ENCODE assay signal across 8 cellular contexts in genomic region chr12:68237068-68237467, GRCh38. TPM values are rescaled to one million over a fixed set of nuclear protein-coding genes. Genes with fewer than 3 reads are reported as not detected.
DNase-seq lines count a peak whose midpoint lies in the region; ATAC-seq and TF ChIP-seq lines count a peak whose summit lies in the region.

No MANE protein-coding gene starts in this region.

- peaks cover 23 to 32% of the 10 kb centered on the region in 2 donors for H3K4me1 ChIP-seq in naive thymus-derived CD4-positive, alpha-beta T cell (ENCODE audit: control insufficient read depth in 2 of 2, insufficient read depth in 2 of 2, low read length in 2 of 2)

- H3K27ac ChIP-seq in angular gyrus (ENCODE audit: low read depth, low read length): peak overlapping the region; percentile 14
- H3K27ac ChIP-seq in naive thymus-derived CD4-positive, alpha-beta T cell (ENCODE audit: low read depth, low read length): peak overlapping the region; percentile 67

- intact Hi-C loops in CD14-positive monocyte (cut with micrococcal nuclease): no loop called here
- intact Hi-C loops in naive thymus-derived CD4-positive, alpha-beta T cell (cut with micrococcal nuclease): loop anchor here (5.0 to 10.0 kb wide), 2 partner anchors 508 to 570 kb away; partner anchors contain the start of genes MDM2 (in 1 of the 2) and SLC35E3 (in 1 of the 2)

- peak overlapping the region; percentile 82 to 91 (median 89) for H3K27ac Mint-ChIP-seq in CD14-positive monocyte
- H3K27ac Mint-ChIP-seq in naive thymus-derived CD4-positive, alpha-beta T cell: peak overlapping the region; percentile 88 to 99 (median 96)

- POLR2A ChIA-PET in naive thymus-derived CD4-positive, alpha-beta T cell (lab: Charles Lee): interaction anchor here (1.2 to 1.8 kb wide), 4 partner anchors 9 to 78 kb away, joined by 3 to 4 read pairs (median 3); no protein-coding TSS in a partner anchor

- ATAC-seq in naive thymus-derived CD4-positive, alpha-beta T cell: no peak

- H3K4me3 Mint-ChIP-seq in CD14-positive monocyte: peak overlapping the region; percentile 91 to 98
- H3K4me3 Mint-ChIP-seq in naive thymus-derived CD4-positive, alpha-beta T cell: peak overlapping the region; percentile 82 to 97 (median 94)

- in situ Hi-C loops in KBM-7 (cut with MboI; ENCODE audit: low pct_unique_long_range_greater_than_20kb, low sequenced_read_pairs) (no loop called here), GM13976 (cut with MboI; ENCODE audit: low sequenced_read_pairs, unreplicated experiment) (loop anchor here (5.0 kb wide), 1 partner anchor 75 kb away; no protein-coding TSS in a partner anchor)

- DNase-seq in CD14-positive monocyte (ENCODE audit: low spot score) (no peak), KBM-7 (peak; percentile 8), GM13976 (ENCODE audit: low spot score) (no peak), amygdala (lab: John Stamatoyannopoulos, UW) (no peak), dedifferentiated amniotic fluid mesenchymal stem cell (ENCODE audit: extremely low spot score) (no peak)
- DNase-seq in naive thymus-derived CD4-positive, alpha-beta T cell: no peak
- DNase-seq in activated effector memory CD4-positive, alpha-beta T cell treated with Interleukin-2 at 50 U/mL for 16 hours: no peak

- no peaks in the 10 kb centered on the region for H3K27me3 ChIP-seq in naive thymus-derived CD4-positive, alpha-beta T cell (ENCODE audit: control insufficient read depth in 2 of 2, insufficient read depth in 2 of 2, low read length in 2 of 2)

- TF ChIP-seq CTCF in CD14-positive monocyte (IDR thresholded peaks at IDR 0.05) (no peak), GM13976 (IDR thresholded peaks at IDR 0.05; ENCODE audit: borderline replicate concordance, control extremely low read depth, extremely low read depth, insufficient read depth, missing control alignments) (no peak)

- H3K4me3 ChIP-seq in naive thymus-derived CD4-positive, alpha-beta T cell (ENCODE audit: low read length): peak overlapping the region; percentile 64

- H3K9me3 Mint-ChIP-seq in CD14-positive monocyte: no peaks in the 10 kb centered on the region
- peaks cover 0 to 5% (median 0%) of the 10 kb centered on the region in 11 donors for H3K9me3 Mint-ChIP-seq in naive thymus-derived CD4-positive, alpha-beta T cell

- H3K36me3 Mint-ChIP-seq in CD14-positive monocyte: no peaks in the 10 kb centered on the region
- peaks cover 0 to 16% (median 4%) of the 10 kb centered on the region in 5 donors for H3K36me3 Mint-ChIP-seq in naive thymus-derived CD4-positive, alpha-beta T cell

- H3K9me3 ChIP-seq in naive thymus-derived CD4-positive, alpha-beta T cell (ENCODE audit: control insufficient read depth in 2 of 3, low read length in 3 of 3): no peaks in the 10 kb centered on the region

- CTCF ChIA-PET in naive thymus-derived CD4-positive, alpha-beta T cell (lab: Charles Lee): interaction anchor here (1.4 kb wide), 1 partner anchor 83 kb away, joined by 4 read pairs; no protein-coding TSS in a partner anchor

- peaks cover 0 to 2% (median 0%) of the 10 kb centered on the region in 3 donors for H3K27me3 Mint-ChIP-seq in CD14-positive monocyte (ENCODE audit: low read depth in 3 of 3)
- no peaks in the 10 kb centered on the region for H3K27me3 Mint-ChIP-seq in naive thymus-derived CD4-positive, alpha-beta T cell

- peaks cover 27% of the 10 kb centered on the region for H3K4me1 Mint-ChIP-seq in CD14-positive monocyte
- H3K4me1 Mint-ChIP-seq in naive thymus-derived CD4-positive, alpha-beta T cell: peaks cover 35 to 75% (median 60%) of the 10 kb centered on the region in 7 donors

- H3K36me3 ChIP-seq in naive thymus-derived CD4-positive, alpha-beta T cell (ENCODE audit: control insufficient read depth in 2 of 3, insufficient read depth in 3 of 3, low read length in 3 of 3): no peaks in the 10 kb centered on the region

RNA-seq across cellular contexts. Expression of gene IL26, which starts 11.5 kb away (rescaled TPM):
- polyA plus RNA-seq in CD14-positive monocyte: not detected
- 1 to 10 TPM in 1 of 5 experiments, not detected in 4; 4.5 TPM for total RNA-seq in naive thymus-derived CD4-positive, alpha-beta T cell
- polyA plus RNA-seq in naive thymus-derived CD4-positive, alpha-beta T cell: not detected

RNA-seq across cellular contexts. Expression of gene IL22, which starts 16.3 kb away (rescaled TPM):
- polyA plus RNA-seq in CD14-positive monocyte: not detected
- total RNA-seq in naive thymus-derived CD4-positive, alpha-beta T cell: 1 to 10 TPM in 1 of 5 experiments, not detected in 4; 1.8 TPM
- not detected for polyA plus RNA-seq in naive thymus-derived CD4-positive, alpha-beta T cell

Comparison
In these comparisons a context has a peak if more than half of its experiments do, and no peak if none do; other contexts are left out.
1. intact Hi-C loops: an anchor here in naive thymus-derived CD4-positive, alpha-beta T cell (5.0 to 10.0 kb wide); none called in CD14-positive monocyte.